20 cellular contexts compared by ENCODE assay signal in the genomic region with DNA sequence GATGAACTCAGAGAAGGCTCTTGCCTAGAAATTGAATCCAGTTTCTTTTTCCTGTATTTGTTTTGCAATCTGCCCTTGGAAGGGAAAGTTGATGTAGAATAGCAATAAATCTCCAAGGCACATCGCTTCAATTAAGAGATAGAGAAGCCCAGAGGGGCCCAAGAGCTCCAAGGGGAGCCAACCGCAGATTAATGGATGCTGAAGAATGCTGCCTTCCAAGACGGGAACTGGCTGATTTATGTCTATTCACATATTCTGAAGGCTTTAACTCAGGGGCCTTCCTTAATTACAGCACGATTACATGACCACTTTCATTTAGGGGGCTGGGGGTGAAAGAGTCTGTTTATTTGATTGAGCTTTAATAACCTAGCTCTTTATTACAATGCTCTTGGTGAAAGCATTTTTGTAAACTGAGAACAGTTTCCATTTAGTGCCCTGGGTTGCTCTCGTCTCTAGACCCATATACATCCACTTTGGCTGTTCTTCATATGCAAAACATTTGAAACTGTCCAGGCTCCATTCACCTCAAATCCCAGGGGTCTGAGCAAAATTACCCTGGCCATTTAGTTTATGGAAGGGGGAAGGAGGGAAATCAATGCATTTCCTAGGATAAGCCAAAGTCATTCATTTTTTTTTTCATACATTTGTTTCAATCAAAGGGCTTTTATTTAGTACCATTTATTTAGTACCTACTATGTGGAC.
DNase-seq lines count a peak whose midpoint lies in the region; ATAC-seq and TF ChIP-seq lines count a peak whose summit lies in the region.
"Had no signal": no experiment of that assay in that cellular context is flagged by ENCODE, and none has a peak within 500 bp of the region (broad histone marks: within the 10 kb centered on the region; RNA-seq: fewer than 3 reads in every experiment).

No MANE protein-coding gene starts in this region.

- no peak for ATAC-seq in GM18520 (IDR thresholded peaks at IDR 0.05; ENCODE audit: unreplicated experiment)

- no peak overlapping the region for H3K27ac Mint-ChIP-seq in type B pancreatic cell
- H3K27ac Mint-ChIP-seq: CD14-positive monocyte, HFFc6 had no signal

- H3K4me3 ChIP-seq in fibroblast of the aortic adventitia (ENCODE audit: low read depth, low read length): no peak overlapping the region

- H3K9me3 Mint-ChIP-seq in type B pancreatic cell: peaks cover 5% of the 10 kb centered on the region

- H3K4me3 Mint-ChIP-seq in type B pancreatic cell: peak overlapping the region; percentile 25
- H3K4me3 Mint-ChIP-seq: CD14-positive monocyte, HFFc6 had no signal

- H3K27me3 Mint-ChIP-seq in type B pancreatic cell: peaks cover 23% of the 10 kb centered on the region

- H3K4me1 Mint-ChIP-seq in type B pancreatic cell (ENCODE audit: unreplicated experiment): peaks cover 29% of the 10 kb centered on the region
- H3K4me1 Mint-ChIP-seq: CD14-positive monocyte had no signal

- DNase-seq in NCI-H1417 (lab: John Stamatoyannopoulos, UW): peak in 2 of 3 experiments; percentile 17 to 65
- DNase-seq in NCI-H1417 treated with DMSO at 0.1 percent for 48 hours (lab: John Stamatoyannopoulos, UW): no peak
- peak; percentile 11 for DNase-seq in NCI-H187 treated with DMSO at 0.1 percent for 48 hours (lab: John Stamatoyannopoulos, UW)
- peak; percentile 60 for DNase-seq in fibroblast of the aortic adventitia (ENCODE audit: low read depth)
- peak; percentile 47 for DNase-seq in type B pancreatic cell (ENCODE audit: extremely low spot score, unreplicated experiment)
- no peak for DNase-seq in activated naive CD4-positive, alpha-beta T cell treated with anti-CD3 and anti-CD28 coated beads, Interleukin-2, amount 50 U/mL, for 16 hours
- DNase-seq in activated CD4-positive, alpha-beta T cell treated with anti-CD3 and anti-CD28 coated beads, Interleukin-2, amount 50 U/mL, for 1 hour: no peak
- DNase-seq: EL, HFFc6, Karpas-422, NCI-H1930, NCI-H2171, NCI-H446, NCI-H526, OCI-M1, RPMI8226, SHP77, SW 1271 had no signal

- no peak for TF ChIP-seq CTCF in fibroblast of the aortic adventitia (IDR thresholded peaks at IDR 0.05; ENCODE audit: insufficient read depth, low read length)
- TF ChIP-seq CTCF in type B pancreatic cell (conservative IDR thresholded peaks at IDR 0.05): no peak

- no peaks in the 10 kb centered on the region for H3K36me3 Mint-ChIP-seq in type B pancreatic cell
- H3K36me3 Mint-ChIP-seq: CD14-positive monocyte had no signal

Comparison
In these comparisons a context has a peak if more than half of its experiments do, and no peak if none do; other contexts are left out.
1. DNase-seq: peak in NCI-H1417 (2 of 3), NCI-H187 treated with DMSO at 0.1 percent for 48 hours (single experiment), fibroblast of the aortic adventitia (single experiment) and type B pancreatic cell (single experiment); none in NCI-H1417 treated with DMSO at 0.1 percent for 48 hours (single experiment), activated naive CD4-positive, alpha-beta T cell treated with anti-CD3 and anti-CD28 coated beads, Interleukin-2, amount 50 U/mL, for 16 hours (single experiment) and activated CD4-positive, alpha-beta T cell treated with anti-CD3 and anti-CD28 coated beads, Interleukin-2, amount 50 U/mL, for 1 hour (single experiment).